ENCODE assay signal across 8 cellular contexts in genomic region chr3:15064299-15064834, GRCh38. TPM values are rescaled to one million over a fixed set of nuclear protein-coding genes. Genes with fewer than 3 reads are reported as not detected.
DNase-seq lines count a peak whose midpoint lies in the region; ATAC-seq, FAIRE-seq and TF ChIP-seq lines count a peak whose summit lies in the region.

No MANE protein-coding gene starts in this region.

- no peak overlapping the region for H2BK120ac ChIP-seq in H1 (replicated peaks; ENCODE audit: low read depth, low read length)

- H3K9me3 ChIP-seq in H1 (ENCODE audit: insufficient read depth in 2 of 2, low read depth in 1 of 2, low read length in 1 of 2) (no peaks in the 10 kb centered on the region; a peak in 1 of 4 replicates), tibial nerve (no peaks in the 10 kb centered on the region)

- no peaks in the 10 kb centered on the region for H3K36me3 ChIP-seq in BJ (ENCODE audit: control insufficient read depth, insufficient read depth, low read length)
- H3K36me3 ChIP-seq in H1 (ENCODE audit: control insufficient read depth in 2 of 4, insufficient read depth in 4 of 4, low read length in 3 of 4): peaks cover 0 to 4% (median 1%) of the 10 kb centered on the region in 4 experiments; a peak in 3 of 8 replicates
- H3K36me3 ChIP-seq in tibial nerve: peaks cover 0 to 7% (median 0%) of the 10 kb centered on the region in 3 donors

- H3K79me1 ChIP-seq in H1 (ENCODE audit: low read depth, low read length): peaks cover 12% of the 10 kb centered on the region

- H2AFZ ChIP-seq in H1 (ENCODE audit: low read length): no peak overlapping the region

- FAIRE-seq in H1 (lab: Jason Lieb, UNC): no peak

- H2BK20ac ChIP-seq in H1 (ENCODE audit: low read length): no peak overlapping the region

- H3K9ac ChIP-seq in H1 (replicated peaks in 1 of 4; ENCODE audit: extremely low read depth in 1 of 4, low read depth in 3 of 4, low read length in 3 of 4): peak overlapping the region; percentile 70 to 95 (median 92)

- no peak overlapping the region for H3K18ac ChIP-seq in H1 (ENCODE audit: extremely low read depth, low read length)

- peaks cover 0 to 5% of the 10 kb centered on the region in 2 experiments for H4K20me1 ChIP-seq in H1 (replicated peaks in 1 of 2; ENCODE audit: control insufficient read depth in 1 of 2, insufficient read depth in 2 of 2, low read length in 2 of 2)

- no peak overlapping the region for H3K14ac ChIP-seq in H1 (ENCODE audit: insufficient read length)

- H2BK5ac ChIP-seq in H1 (ENCODE audit: low read depth, low read length): no peak overlapping the region; the same call in 1 of the 2 replicates

- H3K27me3 ChIP-seq in BJ (ENCODE audit: control insufficient read depth, insufficient read depth, low read length) (no peaks in the 10 kb centered on the region), H1 (replicated peaks in 1 of 4; ENCODE audit: control insufficient read depth in 3 of 4, extremely low read depth in 1 of 4, insufficient read depth in 3 of 4, low read length in 3 of 4) (no peaks in the 10 kb centered on the region), tibial nerve (no peaks in the 10 kb centered on the region)

- H3K56ac ChIP-seq in H1 (replicated peaks; ENCODE audit: insufficient read length, low read depth, low read length): no peak overlapping the region

- ATAC-seq in GM18873 (IDR thresholded peaks at IDR 0.05; ENCODE audit: low FRiP score, unreplicated experiment) (peak; percentile 15), HG03139 (IDR thresholded peaks at IDR 0.05; ENCODE audit: unreplicated experiment) (peak; percentile 15)

- H3K27ac ChIP-seq in H1 (ENCODE audit: low read depth, low read length) (no peak overlapping the region; the same call in 1 of the 2 replicates), tibial nerve (peak overlapping the region in 3 of 4 donors; percentile 44 to 84 (median 76))

- CTCF ChIA-PET in BJ (lab: Yijun Ruan, JAX) (interaction anchor here (1.8 to 2.4 kb wide), 2 partner anchors 12 to 138 kb away, joined by 6 to 12 read pairs; no protein-coding TSS in a partner anchor), H1 (lab: Charles Lee; ENCODE audit: partially characterized antibody) (interaction anchor here (0.8 to 2.0 kb wide), 4 partner anchors 9 to 75 kb away, joined by 3 to 11 read pairs (median 5); partner anchors contain the start of gene RBSN)

- H4K8ac ChIP-seq in H1 (ENCODE audit: extremely low read depth, insufficient read depth, low read length): peak overlapping the region; percentile 97

- peak overlapping the region; percentile 83 to 88 for H3K4me2 ChIP-seq in H1 (ENCODE audit: insufficient read depth in 1 of 2, low read depth in 2 of 2, low read length in 2 of 2)

- H2BK15ac ChIP-seq in H1 (ENCODE audit: low read length): no peak overlapping the region

- WGBS in H1 (ENCODE audit: extremely low coverage in 1 of 2, insufficient coverage in 1 of 2, insufficient read length in 1 of 2, insufficient replicate concordance in 2 of 2, low coverage in 1 of 2, low lambda C conversion rate in 2 of 2, missing lambda C conversion rate in 1 of 2), 2 experiments: 12% methylated on average over 25 of the region's 25 CpGs; no CpG with 5 or more reads in 1 of the 2 experiments
- 0 to 2% methylated on average over 25 of the region's 25 CpGs for WGBS in tibial nerve, 2 donors

- H3K4me1 ChIP-seq in H1 (replicated peaks in 1 of 4; ENCODE audit: control insufficient read depth in 3 of 4, insufficient read depth in 4 of 4, low read length in 3 of 4) (peaks cover 0 to 11% (median 6%) of the 10 kb centered on the region in 4 experiments; a peak in 5 of 7 replicates), tibial nerve (peaks cover 0 to 16% (median 14%) of the 10 kb centered on the region in 4 donors)

- no peak overlapping the region for H2BK12ac ChIP-seq in H1 (ENCODE audit: low read depth, low read length)

- TF ChIP-seq RAD21 in H1 (IDR thresholded peaks at IDR 0.05 in 1 of 2, conservative IDR thresholded peaks at IDR 0.05 in 1 of 2; ENCODE audit: low read depth in 2 of 2, low read length in 2 of 2): no peak

- H3K4me3 ChIP-seq in BJ (ENCODE audit: low read depth, low read length) (peak overlapping the region; percentile 79), H1 (ENCODE audit: extremely low read depth in 1 of 4, insufficient read depth in 2 of 4, low read depth in 3 of 4, low read length in 4 of 4) (peak overlapping the region; percentile 81 to 97 (median 89)), tibial nerve (peak overlapping the region; percentile 64 to 91 (median 78))

- TF ChIP-seq POLR2A in H1 (IDR thresholded peaks at IDR 0.05; ENCODE audit: control extremely low read depth in 1 of 2, low read depth in 2 of 2, low read length in 2 of 2): no peak
- no peak for TF ChIP-seq POLR2A in tibial nerve (IDR thresholded peaks at IDR 0.05)

- TF ChIP-seq CTCF in BJ (IDR thresholded peaks at IDR 0.05; ENCODE audit: insufficient read depth, low read depth, low read length): no peak
- no peak for TF ChIP-seq CTCF in H1 (IDR thresholded peaks at IDR 0.05; ENCODE audit: control extremely low read depth in 1 of 3, insufficient read depth in 1 of 3, low read depth in 1 of 3, low read length in 3 of 3)
- no peak for TF ChIP-seq CTCF in tibial nerve (IDR thresholded peaks at IDR 0.05)

- peaks cover 9 to 33% of the 10 kb centered on the region in 2 experiments; a peak in 3 of 4 replicates for H3K79me2 ChIP-seq in H1 (ENCODE audit: control insufficient read depth in 1 of 2, insufficient read depth in 2 of 2, low read length in 2 of 2)

- DNase-seq in BJ (ENCODE audit: low read depth) (no peak), T-helper 9 cell (peak; percentile 7), H1 (ENCODE audit: low read depth in 1 of 2, low spot score in 2 of 2) (no peak), midbrain (lab: John Stamatoyannopoulos, UW) (peak; percentile 4), tibial nerve (ENCODE audit: low spot score in 2 of 2) (peak in 1 of 2 donors; percentile 17), DMS153 treated with DMSO at 0.1 percent for 48 hours (lab: John Stamatoyannopoulos, UW; ENCODE audit: unreplicated experiment) (no peak)

- TF ChIP-seq EP300 in H1 (IDR thresholded peaks at IDR 0.05; ENCODE audit: borderline replicate concordance in 1 of 2, low read depth in 2 of 2, low read length in 2 of 2): no peak
- no peak for TF ChIP-seq EP300 in tibial nerve (IDR thresholded peaks at IDR 0.05)

- no peak overlapping the region for H2AK5ac ChIP-seq in H1 (ENCODE audit: low read depth, low read length)

- no peak overlapping the region for H3K4ac ChIP-seq in H1 (replicated peaks; ENCODE audit: insufficient read length, low read depth, low read length)

- POLR2A ChIA-PET in BJ (lab: Charles Lee) (interaction anchor here (0.7 kb wide), 1 partner anchor 124 kb away, joined by 3 read pairs; no protein-coding TSS in a partner anchor), H1 (lab: Charles Lee; ENCODE audit: partially characterized antibody) (interaction anchor here (0.8 to 4.0 kb wide), 6 partner anchors 9 to 116 kb away, joined by 3 to 17 read pairs (median 4); no protein-coding TSS in a partner anchor)

- H3K23me2 ChIP-seq in H1 (ENCODE audit: low read depth, low read length): peaks cover 7% of the 10 kb centered on the region; the same call in 1 of the 2 replicates

- H4K5ac ChIP-seq in H1 (ENCODE audit: insufficient read length, low read depth, low read length): no peak overlapping the region

- H3K23ac ChIP-seq in H1 (ENCODE audit: insufficient read length): no peak overlapping the region

- no peak overlapping the region for H4K91ac ChIP-seq in H1 (replicated peaks; ENCODE audit: insufficient read length, low read length)

TF ChIP-seq in H1, 55 proteins besides CTCF, POLR2A, EP300 and RAD21:
- no peak for TF ChIP-seq GTF2F1 (IDR thresholded peaks at IDR 0.05; ENCODE audit: borderline replicate concordance, low read depth, low read length)
- no peak for TF ChIP-seq CTBP2 (IDR thresholded peaks at IDR 0.05; ENCODE audit: borderline replicate concordance, insufficient read depth, insufficient read length, low read length)
- TF ChIP-seq EZH2 (IDR thresholded peaks at IDR 0.05; ENCODE audit: low read depth, low read length, severe bottlenecking): no peak
- no peak for TF ChIP-seq CHD2 (IDR thresholded peaks at IDR 0.05; ENCODE audit: low read length)

RNA-seq across cellular contexts. Expression of gene MRPS25, which starts 0.7 kb away (rescaled TPM):
- 17.0 and 20.5 TPM in 2 replicates for polyA plus RNA-seq in BJ (2011; rRNA removed)
- polyA minus RNA-seq in BJ (2011; rRNA and poly(A)+ RNA removed): 4.1 and 4.8 TPM in 2 replicates
- total RNA-seq in H1 (2021; fragmentation: NEBNext Ultra II Directional; extraction: Animal tissue kit (Norgen Biotek cat#: 25700)): 56.5 TPM in 2 replicates
- polyA plus RNA-seq in H1 (2011; rRNA removed): 23.0 and 23.7 TPM in 2 replicates
- 36.1 TPM for polyA plus RNA-seq in H1 (2011; cell fraction: cytosol; rRNA removed)
- polyA plus RNA-seq in H1 (2011; cell fraction: nucleus; rRNA removed): 49.0 TPM
- 47.3 to 53.5 TPM (median 50.9 TPM) in 4 replicates for polyA plus RNA-seq in H1 (2012, experiment 1 of 2)
- polyA plus RNA-seq in H1 (2012, experiment 2 of 2): 11.6 TPM
- 23.4 TPM for polyA plus RNA-seq in H1 (2013, experiment 1 of 2)
- 25.2 TPM for polyA plus RNA-seq in H1 (2013, experiment 2 of 2)
- polyA minus RNA-seq in H1 (2011; rRNA and poly(A)+ RNA removed): 15.1 and 20.0 TPM in 2 replicates
- polyA minus RNA-seq in H1 (2011; cell fraction: cytosol; rRNA and poly(A)+ RNA removed): 28.0 TPM
- polyA minus RNA-seq in H1 (2011; cell fraction: nucleus; rRNA and poly(A)+ RNA removed): 44.0 TPM
- 10 to 100 TPM; 22.7 to 45.6 (median 30.7) TPM for total RNA-seq in tibial nerve

RNA-seq across cellular contexts. Expression of gene RBSN, which starts 34.6 kb away (rescaled TPM):
- polyA plus RNA-seq in BJ (2011; rRNA removed): 10.8 and 11.6 TPM in 2 replicates
- polyA minus RNA-seq in BJ (2011; rRNA and poly(A)+ RNA removed): 14.8 and 22.4 TPM in 2 replicates
- 18.9 and 20.0 TPM in 2 replicates for total RNA-seq in H1 (2021; fragmentation: NEBNext Ultra II Directional; extraction: Animal tissue kit (Norgen Biotek cat#: 25700))
- 5.6 and 5.9 TPM in 2 replicates for polyA plus RNA-seq in H1 (2011; rRNA removed)
- polyA plus RNA-seq in H1 (2011; cell fraction: cytosol; rRNA removed): 7.1 TPM
- polyA plus RNA-seq in H1 (2011; cell fraction: nucleus; rRNA removed): 11.6 TPM
- 8.2 to 12.0 TPM (median 11.2 TPM) in 4 replicates for polyA plus RNA-seq in H1 (2012, experiment 1 of 2)
- polyA plus RNA-seq in H1 (2012, experiment 2 of 2): 3.8 TPM
- polyA plus RNA-seq in H1 (2013, experiment 1 of 2): 8.5 TPM
- 8.7 TPM for polyA plus RNA-seq in H1 (2013, experiment 2 of 2)
- polyA minus RNA-seq in H1 (2011; rRNA and poly(A)+ RNA removed): 17.2 and 17.8 TPM in 2 replicates
- polyA minus RNA-seq in H1 (2011; cell fraction: cytosol; rRNA and poly(A)+ RNA removed): 14.5 TPM
- 9.7 TPM for polyA minus RNA-seq in H1 (2011; cell fraction: nucleus; rRNA and poly(A)+ RNA removed)
- 10 to 100 TPM; 26.6 to 43.9 (median 34.5) TPM for total RNA-seq in tibial nerve

Comparison
In these comparisons a context has a peak if more than half of its experiments do, and no peak if none do; other contexts are left out.
1. DNase-seq: peak in T-helper 9 cell (single experiment) and midbrain (single experiment); none in BJ (single experiment), H1 (0 of 2) and DMS153 treated with DMSO at 0.1 percent for 48 hours (single experiment).
2. Peak in every context shown above with its lines, with median percentiles within 50 percentile points of each other: H3K4me3 ChIP-seq.